1 cellular context compared by ENCODE assay signal in genomic region chr3:73270839-73271483, GRCh38.
TF ChIP-seq lines count a peak whose summit lies in the region.

No MANE protein-coding gene starts in this region.

TF ChIP-seq in SK-N-SH treated with all-trans-retinoic acid at 6 μM for 48 hours, 23 proteins besides CTCF, POLR2A, EP300 and RAD21 (continued from another document):
- 0 out of 2 replicates have a peak, but pooled peaks have one; percentile 3 for TF ChIP-seq GLIS3 (CRISPR knock-in tag; IDR thresholded peaks at IDR 0.05)
